ENCODE assay signal across 8 cellular contexts in genomic region chr17:1365445-1366039, GRCh38. TPM values are rescaled to one million over a fixed set of nuclear protein-coding genes. Genes with fewer than 3 reads are reported as not detected.
DNase-seq lines count a peak whose midpoint lies in the region; ATAC-seq, FAIRE-seq and TF ChIP-seq lines count a peak whose summit lies in the region.

No MANE protein-coding gene starts in this region.

- H3K4me2 ChIP-seq in DOHH2 (ENCODE audit: low read length), result peak overlapping the region; percentile 64

- no peak for FAIRE-seq in urothelium cell line (lab: Jason Lieb, UNC)

- peaks cover 45% of the 10 kb centered on the region for H4K20me1 ChIP-seq in DOHH2 (ENCODE audit: control insufficient read depth, insufficient read depth, low read depth, low read length)

- H3K4me1 ChIP-seq in DOHH2 (ENCODE audit: control insufficient read depth, low read length), result peaks cover 61% of the 10 kb centered on the region

- peaks cover 100% of the 10 kb centered on the region for H3K79me2 ChIP-seq in DOHH2 (ENCODE audit: control insufficient read depth, low read length)

- POLR2A ChIA-PET in RWPE1 (lab: Yijun Ruan, JAX; ENCODE audit: low non-redundant PET), result no interaction called here

- H3K36me3 ChIP-seq in DOHH2 (ENCODE audit: control insufficient read depth, low read length) (peaks cover 59% of the 10 kb centered on the region), MG63 (peaks cover 21% of the 10 kb centered on the region)

- CTCF ChIA-PET in RWPE1 (lab: Yijun Ruan, JAX), result interaction anchor here (0.5 to 2.4 kb wide), 21 partner anchors 9 to 1753 kb away, joined by 3 to 16 read pairs (median 4); partner anchors contain the start of genes INPP5K and YWHAE

- peaks cover 61% of the 10 kb centered on the region for H3F3A ChIP-seq in DOHH2 (ENCODE audit: control insufficient read depth, insufficient read depth)

- DNase-seq in MG63 (peak; percentile 33), RWPE1 (ENCODE audit: low spot score) (peak; percentile 59), foreskin melanocyte (peak; percentile 71), non-pigmented ciliary epithelial cell (ENCODE audit: low read depth) (peak; percentile 51), urothelium cell line (ENCODE audit: low spot score) (peak; percentile 52)
- DNase-seq in activated naive CD4-positive, alpha-beta T cell treated with Interleukin-2 at 50 U/mL for 16 hours, result peak; percentile 52

- H3K27ac ChIP-seq in DOHH2 (ENCODE audit: low read depth, low read length), result 0 out of 2 replicates have a peak overlapping the region, but pooled peaks have one; percentile 19
- H3K27ac ChIP-seq in RWPE1, result peak overlapping the region; percentile 77

- no peaks in the 10 kb centered on the region for H3K9me2 ChIP-seq in DOHH2 (replicated peaks; ENCODE audit: control insufficient read depth, low read length)

- ATAC-seq in HG02623 (IDR thresholded peaks at IDR 0.05; ENCODE audit: unreplicated experiment), result no peak

- H3K9me3 ChIP-seq in DOHH2 (ENCODE audit: control insufficient read depth, insufficient read depth, low read length), result no peaks in the 10 kb centered on the region
- no peaks in the 10 kb centered on the region for H3K9me3 ChIP-seq in MG63

- no peaks in the 10 kb centered on the region for H3K27me3 ChIP-seq in DOHH2 (ENCODE audit: control insufficient read depth, low read length)
- H3K27me3 ChIP-seq in MG63, result no peaks in the 10 kb centered on the region

- no peak overlapping the region for H3K4me3 ChIP-seq in DOHH2 (ENCODE audit: low read length)
- H3K4me3 ChIP-seq in MG63, result no peak overlapping the region

- TF ChIP-seq CTCF in DOHH2 (IDR thresholded peaks at IDR 0.05; ENCODE audit: low read depth, low read length, poor library complexity, severe bottlenecking) (peak; percentile 83), RWPE1 (conservative IDR thresholded peaks at IDR 0.05; ENCODE audit: low read depth) (peak; percentile 90)

RNA-seq across cellular contexts. Expression of gene YWHAE, which starts 34.5 kb away (rescaled TPM):
- total RNA-seq in MG63 (2014; rRNA removed; shearing (Covaris generic); ENCODE audit: low replicate concordance), result 108 and 118 TPM in 2 replicates
